Comparison of ENCODE assay signal across 8 cellular contexts in genomic region chr5:59007460-59008063, GRCh38.
DNase-seq lines count a peak whose midpoint lies in the region; ATAC-seq and TF ChIP-seq lines count a peak whose summit lies in the region.

No MANE protein-coding gene starts in this region.

- H3K27ac Mint-ChIP-seq in CD4-positive, alpha-beta T cell, result no peak overlapping the region

- no peaks in the 10 kb centered on the region for H3K4me1 ChIP-seq in right lobe of liver

- H3K4me3 Mint-ChIP-seq in CD4-positive, alpha-beta T cell, result no peak overlapping the region

- intact Hi-C loops in CD4-positive, alpha-beta T cell (cut with DNase I, micrococcal nuclease), result loop anchor here in 1 of 2 experiments (2.0 kb wide), 1 partner anchor 117 kb away; no protein-coding TSS in a partner anchor
- intact Hi-C loops in right lobe of liver (cut with DNase I), result no loop called here

- no peaks in the 10 kb centered on the region for H3K27me3 ChIP-seq in CD4-positive, alpha-beta T cell (ENCODE audit: control insufficient read depth, insufficient read depth, low read length)
- H3K27me3 ChIP-seq in right lobe of liver, result no peaks in the 10 kb centered on the region

- H3K36me3 Mint-ChIP-seq in CD4-positive, alpha-beta T cell (ENCODE audit: low read depth), result peaks cover 47% of the 10 kb centered on the region

- no peaks in the 10 kb centered on the region for H3K9me3 ChIP-seq in CD4-positive, alpha-beta T cell (ENCODE audit: control insufficient read depth, low read length)
- H3K9me3 ChIP-seq in right lobe of liver, result no peaks in the 10 kb centered on the region

- 2% methylated on average over 2 of the region's 2 CpGs for WGBS in right lobe of liver (ENCODE audit: insufficient coverage, low coverage, low lambda C conversion rate, missing lambda C conversion rate)

- H3K4me1 Mint-ChIP-seq in CD4-positive, alpha-beta T cell (ENCODE audit: low read depth), result peaks cover 74% of the 10 kb centered on the region

- H3K4me3 ChIP-seq in Jurkat, Clone E6-1 (ENCODE audit: low read length), result no peak overlapping the region
- H3K4me3 ChIP-seq in astrocyte of the cerebellum (ENCODE audit: low read depth, low read length) (no peak overlapping the region), right lobe of liver (no peak overlapping the region)

- TF ChIP-seq POLR2A in right lobe of liver (IDR thresholded peaks at IDR 0.05), result no peak

- in situ Hi-C loops in astrocyte of the cerebellum (cut with HindIII; ENCODE audit: low sequenced_read_pairs), result no loop called here

- POLR2A ChIA-PET in CD4-positive, alpha-beta T cell (lab: Charles Lee), result no interaction called here

- H3K27ac ChIP-seq in CD4-positive, alpha-beta T cell (ENCODE audit: low read depth, low read length), result no peak overlapping the region
- no peak overlapping the region for H3K27ac ChIP-seq in right lobe of liver

- peaks cover 2% of the 10 kb centered on the region for H3K9me3 Mint-ChIP-seq in CD4-positive, alpha-beta T cell

- TF ChIP-seq CTCF in CD4-positive, alpha-beta T cell (IDR thresholded peaks at IDR 0.05), result peak; percentile 50
- no peak for TF ChIP-seq CTCF in astrocyte of the cerebellum (IDR thresholded peaks at IDR 0.05; ENCODE audit: low read depth, low read length, missing control alignments)
- peak; percentile 29 to 56 (median 52) for TF ChIP-seq CTCF in right lobe of liver (IDR thresholded peaks at IDR 0.05)

- ATAC-seq in CD4-positive, alpha-beta T cell (ENCODE audit: poor library complexity), result no peak
- peak in 2 of 4 donors; percentile 42 to 44 for ATAC-seq in right lobe of liver
- ATAC-seq in GM19467 (IDR thresholded peaks at IDR 0.05; ENCODE audit: unreplicated experiment), result no peak

- CTCF ChIA-PET in CD4-positive, alpha-beta T cell (lab: Charles Lee), result interaction anchor here (0.8 to 1.4 kb wide), 4 partner anchors 32 to 167 kb away, joined by 3 read pairs; no protein-coding TSS in a partner anchor

- H3K27me3 Mint-ChIP-seq in CD4-positive, alpha-beta T cell, result no peaks in the 10 kb centered on the region

- no peak for DNase-seq in CD4-positive, alpha-beta T cell
- DNase-seq in Jurkat, Clone E6-1 (ENCODE audit: low read depth, low spot score), result peak; percentile 21
- DNase-seq in astrocyte of the cerebellum (ENCODE audit: low read depth) (peak; percentile 18), right lobe of liver (no peak), NCI-H524 treated with DMSO at 0.1 percent for 48 hours (lab: John Stamatoyannopoulos, UW) (no peak), amniotic stem cell (lab: John Stamatoyannopoulos, UW) (no peak)
- DNase-seq in activated CD4-positive, alpha-beta T cell treated with anti-CD3 and anti-CD28 coated beads, Interleukin-2, amount 50 U/mL, for 48 hours, result no peak

- H3K36me3 ChIP-seq in right lobe of liver, result no peaks in the 10 kb centered on the region

Comparison
In these comparisons a context has a peak if more than half of its experiments do, and no peak if none do; other contexts are left out.
1. DNase-seq: peak in Jurkat, Clone E6-1 (single experiment) and astrocyte of the cerebellum (single experiment); none in CD4-positive, alpha-beta T cell (0 of 10), right lobe of liver (0 of 3), NCI-H524 treated with DMSO at 0.1 percent for 48 hours (single experiment), amniotic stem cell (single experiment) and activated CD4-positive, alpha-beta T cell treated with anti-CD3 and anti-CD28 coated beads, Interleukin-2, amount 50 U/mL, for 48 hours (0 of 2).